ENCODE assay signal across 1 cellular context in genomic region chr4:52856802-52857201, GRCh38.
TF ChIP-seq lines count a peak whose summit lies in the region.

No MANE protein-coding gene starts in this region.

TF ChIP-seq in H1, 55 proteins besides CTCF, POLR2A, EP300 and RAD21 (continued from another document):
- no peak for TF ChIP-seq ATF3 (IDR thresholded peaks at IDR 0.05; ENCODE audit: insufficient read depth, low read depth, low read length)
